In the genomic region with DNA sequence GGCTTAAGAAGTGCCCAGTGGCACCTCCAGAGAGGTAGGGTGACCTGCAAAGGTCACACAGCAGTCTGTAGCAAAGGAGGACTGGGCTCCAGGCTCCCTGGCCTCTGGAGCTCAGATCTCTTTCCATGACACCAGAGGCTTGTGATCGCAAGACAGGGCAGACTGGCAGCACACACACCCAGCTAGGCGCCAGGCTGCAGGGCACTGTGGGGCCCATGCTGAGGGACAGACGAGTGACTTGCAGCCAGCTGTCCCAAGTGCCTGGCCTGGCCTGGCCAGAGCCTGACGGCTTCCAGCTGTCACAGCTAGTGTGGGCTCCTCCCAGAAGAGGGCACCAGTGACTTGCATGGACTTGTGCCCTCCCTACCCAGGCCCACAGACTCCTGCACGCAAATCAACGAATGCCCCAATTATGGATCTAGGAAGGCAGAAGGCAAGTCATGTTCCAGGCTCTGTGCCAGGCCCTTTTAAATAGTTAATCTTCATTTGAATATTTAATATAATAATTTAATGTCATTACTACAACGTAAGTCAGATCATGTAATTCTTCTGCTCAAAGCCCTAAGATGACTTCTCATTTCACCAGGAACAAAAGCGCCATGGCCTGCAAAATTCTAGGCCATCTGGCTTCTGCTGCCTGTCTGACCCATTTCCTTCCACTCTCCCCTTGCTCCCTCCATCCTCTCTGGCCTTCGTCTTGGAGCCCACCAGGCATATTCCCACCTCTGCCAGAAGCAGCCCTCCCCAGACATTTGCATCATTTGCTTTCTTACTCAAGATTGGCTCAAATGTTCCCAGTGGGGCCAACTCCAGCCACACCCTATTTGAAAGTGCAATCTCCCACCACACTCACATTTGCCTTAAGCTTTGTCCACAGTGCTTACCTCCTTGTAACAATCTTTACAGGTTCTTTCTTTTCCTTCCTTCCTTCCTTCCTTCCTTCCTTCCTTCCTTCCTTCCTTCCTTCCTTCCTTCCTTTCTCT, we compare ENCODE assay signal across 7 cellular contexts. TPM values are rescaled to one million over a fixed set of nuclear protein-coding genes. Genes with fewer than 3 reads are reported as not detected.
DNase-seq lines count a peak whose midpoint lies in the region; ATAC-seq, FAIRE-seq and TF ChIP-seq lines count a peak whose summit lies in the region.

No MANE protein-coding gene starts in this region.

- H3K27me3 Mint-ChIP-seq in H9 (ENCODE audit: low read depth) (peaks cover 18% of the 10 kb centered on the region), T-helper 17 cell (peaks cover 32% of the 10 kb centered on the region)
- peaks cover 23% of the 10 kb centered on the region for H3K27me3 Mint-ChIP-seq in activated naive CD8-positive, alpha-beta T cell treated with anti-CD3 and anti-CD28 coated beads, Interleukin-2, amount 50 U/mL, for 24 hours

- H3K27ac Mint-ChIP-seq in H9, result no peak overlapping the region
- H3K27ac Mint-ChIP-seq in T-helper 17 cell, result no peak overlapping the region
- no peak overlapping the region for H3K27ac Mint-ChIP-seq in activated naive CD8-positive, alpha-beta T cell treated with anti-CD3 and anti-CD28 coated beads, Interleukin-2, amount 50 U/mL, for 24 hours

- no peak overlapping the region for H3K14ac ChIP-seq in H9 (ENCODE audit: insufficient read depth, low read length)

- no peak for ATAC-seq in T-helper 17 cell
- ATAC-seq in activated naive CD8-positive, alpha-beta T cell treated with anti-CD3 and anti-CD28 coated beads, Interleukin-2, amount 50 U/mL, for 24 hours, result no peak

- H3K27ac ChIP-seq in H9 (ENCODE audit: insufficient read length, low read depth, low read length) (no peak overlapping the region), PC-9 (no peak overlapping the region), kidney (ENCODE audit: low read depth in 2 of 2, low read length in 2 of 2) (no peak overlapping the region)

- H3K36me3 Mint-ChIP-seq in H9 (ENCODE audit: insufficient read depth in 1 of 3, low read depth in 3 of 3), result no peaks in the 10 kb centered on the region
- H3K36me3 Mint-ChIP-seq in T-helper 17 cell (ENCODE audit: low read depth), result peaks cover 4% of the 10 kb centered on the region
- H3K36me3 Mint-ChIP-seq in activated naive CD8-positive, alpha-beta T cell treated with anti-CD3 and anti-CD28 coated beads, Interleukin-2, amount 50 U/mL, for 24 hours (ENCODE audit: low read depth), result no peaks in the 10 kb centered on the region

- no peak overlapping the region for H2BK20ac ChIP-seq in H9 (ENCODE audit: low read depth, low read length, poor library complexity, severe bottlenecking)

- peaks cover 9 to 17% of the 10 kb centered on the region in 2 experiments for H3K4me1 Mint-ChIP-seq in H9
- peaks cover 4% of the 10 kb centered on the region for H3K4me1 Mint-ChIP-seq in T-helper 17 cell
- H3K4me1 Mint-ChIP-seq in activated naive CD8-positive, alpha-beta T cell treated with anti-CD3 and anti-CD28 coated beads, Interleukin-2, amount 50 U/mL, for 24 hours, result no peaks in the 10 kb centered on the region

- CTCF ChIA-PET in PC-9 (lab: Charles Lee), result interaction anchor here (0.6 to 1.1 kb wide), 4 partner anchors 22 to 99 kb away, joined by 3 to 9 read pairs (median 4); no protein-coding TSS in a partner anchor

- no peak overlapping the region for H4K91ac ChIP-seq in H9 (ENCODE audit: insufficient read length, low read depth, low read length)

- H3K4me2 ChIP-seq in H9 (ENCODE audit: insufficient read depth, insufficient read length, low read length) (no peak overlapping the region), PC-9 (no peak overlapping the region)

- H3K56ac ChIP-seq in H9 (ENCODE audit: insufficient read length, low read depth, low read length), result no peak overlapping the region

- no peaks in the 10 kb centered on the region for H3K9me3 ChIP-seq in H9 (ENCODE audit: control insufficient read depth, low read depth, low read length)
- H3K9me3 ChIP-seq in PC-9 (ENCODE audit: insufficient read depth, low read depth), result no peaks in the 10 kb centered on the region
- no peaks in the 10 kb centered on the region for H3K9me3 ChIP-seq in T-helper 17 cell (ENCODE audit: control insufficient read depth, low read length, poor library complexity, severe bottlenecking)
- H3K9me3 ChIP-seq in kidney (ENCODE audit: control insufficient read depth in 1 of 2, low read length in 2 of 2), result no peaks in the 10 kb centered on the region

- no peak overlapping the region for H3K4ac ChIP-seq in H9 (ENCODE audit: low read depth, low read length)

- H2BK120ac ChIP-seq in H9 (ENCODE audit: low read depth, low read length, poor library complexity, severe bottlenecking), result no peak overlapping the region

- H3K4me3 Mint-ChIP-seq in H9 (no peak overlapping the region), T-helper 17 cell (no peak overlapping the region)
- no peak overlapping the region for H3K4me3 Mint-ChIP-seq in activated naive CD8-positive, alpha-beta T cell treated with anti-CD3 and anti-CD28 coated beads, Interleukin-2, amount 50 U/mL, for 24 hours

- no peak overlapping the region for H2BK12ac ChIP-seq in H9 (ENCODE audit: insufficient read length, low read depth, low read length)

- no peaks in the 10 kb centered on the region for H3K27me3 ChIP-seq in H9 (ENCODE audit: insufficient read depth, low read length)
- H3K27me3 ChIP-seq in PC-9 (ENCODE audit: insufficient read depth, low read depth), result no peaks in the 10 kb centered on the region

- H3K36me3 ChIP-seq in PC-9 (ENCODE audit: low read depth) (no peaks in the 10 kb centered on the region), kidney (ENCODE audit: control insufficient read depth in 1 of 2, insufficient read depth in 2 of 2, low read length in 2 of 2) (no peaks in the 10 kb centered on the region)

- H2BK5ac ChIP-seq in H9 (ENCODE audit: insufficient read length, low read length), result no peak overlapping the region

- POLR2A ChIA-PET in PC-9 (lab: Charles Lee; ENCODE audit: unreplicated experiment), result no interaction called here

- no peak for FAIRE-seq in kidney (lab: Jason Lieb, UNC)

- H2AFZ ChIP-seq in H9 (ENCODE audit: low read length) (no peak overlapping the region), PC-9 (no peak overlapping the region)

- H2AK5ac ChIP-seq in H9 (ENCODE audit: insufficient read length, low read length), result no peak overlapping the region

- WGBS in H9 (ENCODE audit: extremely low coverage, insufficient read length, low lambda C conversion rate), result no CpG with 5 or more reads among the region's 9 CpGs

- DNase-seq in H9 (peak; percentile 62), PC-9 (no peak), fibroblast of mammary gland (ENCODE audit: low read depth) (peak; percentile 29), skeletal muscle cell (ENCODE audit: low read depth) (peak; percentile 22), T-helper 17 cell (no peak), kidney (no peak)
- no peak for DNase-seq in activated naive CD8-positive, alpha-beta T cell treated with anti-CD3 and anti-CD28 coated beads, Interleukin-2, amount 50 U/mL, for 24 hours

- H3K9ac ChIP-seq in H9 (ENCODE audit: extremely low read depth, insufficient read length, low read length), result no peak overlapping the region
- no peak overlapping the region for H3K9ac ChIP-seq in kidney (ENCODE audit: low read length in 2 of 2)

- no peaks in the 10 kb centered on the region; a peak in 1 of 5 replicates for H3K9me3 Mint-ChIP-seq in H9
- no peaks in the 10 kb centered on the region for H3K9me3 Mint-ChIP-seq in activated naive CD8-positive, alpha-beta T cell treated with anti-CD3 and anti-CD28 coated beads, Interleukin-2, amount 50 U/mL, for 24 hours

- H3K4me1 ChIP-seq in H9 (ENCODE audit: insufficient read depth, low read length), result peaks cover 2% of the 10 kb centered on the region; the same call in 1 of the 2 replicates
- peaks cover 4% of the 10 kb centered on the region; the same call in 1 of the 2 replicates for H3K4me1 ChIP-seq in PC-9 (replicated peaks; ENCODE audit: insufficient read depth)
- H3K4me1 ChIP-seq in kidney (ENCODE audit: control insufficient read depth in 1 of 2, insufficient read depth in 1 of 2, low read depth in 1 of 2, low read length in 2 of 2), result no peaks in the 10 kb centered on the region

- TF ChIP-seq CTCF in H9 (conservative IDR thresholded peaks at IDR 0.05) (peak; percentile 38; the same call in 2 of the 3 replicates), PC-9 (conservative IDR thresholded peaks at IDR 0.05) (peak; percentile 37; the same call in 1 of the 2 replicates), fibroblast of mammary gland (conservative IDR thresholded peaks at IDR 0.05; ENCODE audit: control insufficient read depth, insufficient read depth, low read depth, low read length) (no peak), kidney (IDR thresholded peaks at IDR 0.05; ENCODE audit: borderline replicate concordance, extremely low read depth, insufficient read depth) (no peak)

- H2BK15ac ChIP-seq in H9 (ENCODE audit: low read depth, low read length), result no peak overlapping the region

- no peak overlapping the region for H4K8ac ChIP-seq in H9 (replicated peaks; ENCODE audit: insufficient read length, low read depth, low read length)

- no peaks in the 10 kb centered on the region for H3K9me2 ChIP-seq in PC-9 (ENCODE audit: insufficient read depth)

- H3T11ph ChIP-seq in H9 (ENCODE audit: low read length), result no peak overlapping the region

- no peaks in the 10 kb centered on the region for H3F3A ChIP-seq in PC-9 (ENCODE audit: insufficient read depth, low read depth)

- no TSS peak for BruUV-seq in PC-9 (replicated peaks; lab: Mats Ljungman, UMichigan)

- no peaks in the 10 kb centered on the region for H3K79me2 ChIP-seq in H9 (ENCODE audit: insufficient read depth, low read length)
- no peaks in the 10 kb centered on the region for H3K79me2 ChIP-seq in PC-9 (ENCODE audit: low read depth)

- no peak overlapping the region for H3K18ac ChIP-seq in H9 (ENCODE audit: insufficient read length, low read depth, low read length)

- H3K23me2 ChIP-seq in H9 (ENCODE audit: insufficient read length, low read depth, low read length, poor library complexity, severe bottlenecking), result peaks cover 6% of the 10 kb centered on the region

- H3K23ac ChIP-seq in H9 (ENCODE audit: insufficient read length, low read depth, low read length), result no peak overlapping the region

- intact Hi-C loops in PC-9 (cut with micrococcal nuclease; ENCODE audit: unreplicated experiment) (no loop called here), kidney (cut with DNase I) (no loop called here)

- no peak overlapping the region for H3K4me3 ChIP-seq in PC-9
- no peak overlapping the region for H3K4me3 ChIP-seq in fibroblast of mammary gland (ENCODE audit: control insufficient read depth, low read depth, low read length)
- no peak overlapping the region for H3K4me3 ChIP-seq in skeletal muscle cell (ENCODE audit: low read depth, low read length)
- no peak overlapping the region for H3K4me3 ChIP-seq in kidney (ENCODE audit: low read length in 2 of 2)

- H4K5ac ChIP-seq in H9 (ENCODE audit: insufficient read length, low read depth, low read length), result no peak overlapping the region

- no peaks in the 10 kb centered on the region for H3K79me1 ChIP-seq in H9 (ENCODE audit: insufficient read depth, low read depth, low read length, poor library complexity, severe bottlenecking)

- H4K20me1 ChIP-seq in H9 (ENCODE audit: control insufficient read depth, insufficient read depth, insufficient read length) (no peaks in the 10 kb centered on the region), PC-9 (ENCODE audit: insufficient read depth) (no peaks in the 10 kb centered on the region)

RNA-seq across cellular contexts. Expression of gene SPEG, which starts 3.7 kb away (rescaled TPM):
- total RNA-seq in H9 (2021) (23.7 and 25.2 TPM in 2 replicates), PC-9 (2021) (46.8 and 55.8 TPM in 2 replicates), T-helper 17 cell (1 to 10 TPM; 7.3 to 8.4 TPM), kidney (26.6 TPM)
- 13.1 TPM for polyA plus RNA-seq in kidney (ENCODE audit: insufficient read depth, low read depth, low replicate concordance)

RNA-seq across cellular contexts. Expression of gene DES, which starts 12.7 kb away (rescaled TPM):
- 3.0 and 4.6 TPM in 2 replicates for total RNA-seq in H9 (2021)
- total RNA-seq in PC-9 (2021), result 0.60 TPM in 1 of 2 replicates, not detected in the other
- total RNA-seq in T-helper 17 cell, result not detected
- total RNA-seq in kidney, result 74.2 TPM
- 30.0 TPM for polyA plus RNA-seq in kidney (ENCODE audit: insufficient read depth, low read depth, low replicate concordance)

RNA-seq across cellular contexts. Expression of gene DNPEP, which starts 43.2 kb away (rescaled TPM):
- total RNA-seq in H9 (2021) (60.9 and 63.5 TPM in 2 replicates), PC-9 (2021) (99.1 and 107 TPM in 2 replicates), T-helper 17 cell (100 to 1,000 TPM in 1 of 2 donors, 10 to 100 TPM in 1; 81.3 to 107 TPM), kidney (53.3 TPM)
- polyA plus RNA-seq in kidney (ENCODE audit: insufficient read depth, low read depth, low replicate concordance), result 71.0 TPM

Comparison
In these comparisons a context has a peak if more than half of its experiments do, and no peak if none do; other contexts are left out.
1. DNase-seq: peak in H9 (single experiment), fibroblast of mammary gland (single experiment) and skeletal muscle cell (single experiment); none in PC-9 (0 of 2), T-helper 17 cell (0 of 3), kidney (single experiment) and activated naive CD8-positive, alpha-beta T cell treated with anti-CD3 and anti-CD28 coated beads, Interleukin-2, amount 50 U/mL, for 24 hours (single experiment).
2. CTCF ChIP-seq: peak in H9 (single experiment) and PC-9 (single experiment); none in fibroblast of mammary gland (single experiment) and kidney (single experiment).
3. RNA of gene DES, which starts 12.7 kb away (total RNA-seq): 74.2 TPM in kidney (single experiment); 3.0 to 4.6 TPM in H9, 0.60 TPM in PC-9 and not detected in T-helper 17 cell; every median in the first group is over 10 times any median in the second.